18 cellular contexts compared by ENCODE assay signal in the genomic region with DNA sequence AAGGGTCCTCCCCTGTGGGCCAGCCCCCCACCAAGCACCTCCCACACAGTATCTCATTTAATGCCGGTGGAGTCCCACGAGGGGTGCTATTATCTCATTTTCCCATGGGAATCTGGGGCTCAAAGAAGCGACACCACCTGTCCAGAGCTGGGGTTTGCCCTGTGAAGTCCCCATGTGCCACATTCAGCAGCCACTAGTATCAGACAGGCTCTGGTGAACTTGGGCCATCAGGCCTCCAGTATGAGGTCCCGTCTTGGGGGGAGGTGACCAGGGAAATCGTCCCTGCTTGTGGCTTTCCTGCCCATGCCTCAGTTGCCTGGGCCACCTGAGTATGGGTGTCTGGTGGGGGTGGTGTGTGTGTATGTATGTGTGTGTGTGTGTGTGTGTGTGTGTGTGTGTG.
A peak's percentile ranks its signal among the peaks of the same experiment; 100 is the strongest.
DNase-seq lines count a peak whose midpoint lies in the region; ATAC-seq, FAIRE-seq and TF ChIP-seq lines count a peak whose summit lies in the region.
"Had no signal": no experiment of that assay in that cellular context is flagged by ENCODE, and none has a peak within 500 bp of the region (broad histone marks: within the 10 kb centered on the region; RNA-seq: fewer than 3 reads in every experiment).

No MANE protein-coding gene starts in this region.

- H2BK5ac ChIP-seq in neuronal stem cell (ENCODE audit: low read length) = no peak overlapping the region

- H3K27ac ChIP-seq in Karpas-422 (ENCODE audit: low read length) (no peak overlapping the region), neuronal stem cell (replicated peaks; ENCODE audit: low read length) (no peak overlapping the region), caudate nucleus (ENCODE audit: low read depth, low read length) (no peak overlapping the region)

- no peak for TF ChIP-seq POLR2A in GM12892 (IDR thresholded peaks at IDR 0.05; ENCODE audit: low read depth, low read length)

- H2BK120ac ChIP-seq in neuronal stem cell (ENCODE audit: low read depth, low read length) = no peak overlapping the region

- no peaks in the 10 kb centered on the region for H3K9me3 ChIP-seq in Karpas-422 (ENCODE audit: low read length)
- peaks cover 0 to 4% of the 10 kb centered on the region in 2 donors for H3K9me3 ChIP-seq in neuronal stem cell (replicated peaks in 1 of 2; ENCODE audit: control insufficient read depth in 2 of 2, insufficient read depth in 1 of 2, low read depth in 1 of 2, low read length in 2 of 2)
- H3K9me3 ChIP-seq: BE2C, MG63 had no signal

- no peaks in the 10 kb centered on the region for H4K20me1 ChIP-seq in Karpas-422 (ENCODE audit: insufficient read depth, low read depth, low read length)

- no peak overlapping the region for H2AFZ ChIP-seq in Karpas-422 (ENCODE audit: low read length)
- no peak overlapping the region for H2AFZ ChIP-seq in neuronal stem cell (ENCODE audit: low read length)

- H3K36me3 ChIP-seq in Karpas-422 (ENCODE audit: insufficient read depth, low read length) (no peaks in the 10 kb centered on the region), neuronal stem cell (replicated peaks in 1 of 2; ENCODE audit: control insufficient read depth in 2 of 2, insufficient read depth in 2 of 2, low read length in 2 of 2) (peaks cover 4 to 31% of the 10 kb centered on the region in 2 donors)
- H3K36me3 ChIP-seq: BE2C had no signal

- H3K9me2 ChIP-seq in Karpas-422 (replicated peaks; ENCODE audit: insufficient read depth, low read length) = no peaks in the 10 kb centered on the region

- no peak overlapping the region for H3K9ac ChIP-seq in Karpas-422 (ENCODE audit: low read length)
- H3K9ac ChIP-seq in neuronal stem cell (ENCODE audit: low read depth, low read length, poor library complexity) = no peak overlapping the region

- no peaks in the 10 kb centered on the region for H3K79me2 ChIP-seq in Karpas-422 (ENCODE audit: low read length)

- no peak overlapping the region for H3K18ac ChIP-seq in neuronal stem cell (ENCODE audit: low read length)

- no CpG with 5 or more reads among the region's 5 CpGs for WGBS in neuronal stem cell (ENCODE audit: extremely low coverage in 2 of 2, insufficient read length in 2 of 2, insufficient replicate concordance in 1 of 2), 2 donors

- H3K27me3 ChIP-seq in Karpas-422 (ENCODE audit: low read length) (no peaks in the 10 kb centered on the region), neuronal stem cell (ENCODE audit: control insufficient read depth in 3 of 3, insufficient read depth in 3 of 3, low read depth in 1 of 3, low read length in 3 of 3) (no peaks in the 10 kb centered on the region)
- H3K27me3 ChIP-seq: BE2C, MG63 had no signal

- no peak overlapping the region for H2BK15ac ChIP-seq in neuronal stem cell (ENCODE audit: low read length)

- no peak overlapping the region for H3K23ac ChIP-seq in neuronal stem cell (ENCODE audit: low read depth, low read length, poor library complexity)

- H4K91ac ChIP-seq in neuronal stem cell (ENCODE audit: low read depth, low read length, poor library complexity) = no peak overlapping the region

- peak; percentile 63 for FAIRE-seq in GM12892 (lab: Jason Lieb, UNC)

- H2AK5ac ChIP-seq in neuronal stem cell (ENCODE audit: low read depth, low read length) = peak overlapping the region; percentile 37

- ATAC-seq in HG02885 (IDR thresholded peaks at IDR 0.05; ENCODE audit: poor library complexity, unreplicated experiment) = no peak

- H4K8ac ChIP-seq in neuronal stem cell (ENCODE audit: low read depth, low read length) = no peak overlapping the region

- no peak overlapping the region for H3K14ac ChIP-seq in neuronal stem cell (ENCODE audit: low read length)

- H3K79me1 ChIP-seq in neuronal stem cell (ENCODE audit: low read depth, low read length) = peaks cover 2% of the 10 kb centered on the region

- H3K4me1 ChIP-seq in Karpas-422 (ENCODE audit: low read length) (peaks cover 21% of the 10 kb centered on the region), neuronal stem cell (ENCODE audit: control insufficient read depth in 2 of 2, insufficient read depth in 1 of 2, low read depth in 1 of 2, low read length in 2 of 2) (no peaks in the 10 kb centered on the region)

- no peak overlapping the region for H3K4ac ChIP-seq in neuronal stem cell (ENCODE audit: low read length)

- DNase-seq in GM12892 (ENCODE audit: insufficient read length) (no peak), Karpas-422 (peak; percentile 48), iPS-NIHi11 (ENCODE audit: low spot score) (peak; percentile 2), neuronal stem cell (ENCODE audit: low spot score) (no peak), caudate nucleus (lab: John Stamatoyannopoulos, UW) (no peak), GM19238 (ENCODE audit: insufficient read length, low spot score) (no peak), kidney tubule cell (ENCODE audit: low spot score) (no peak)
- DNase-seq: BE2C; CD4-positive, alpha-beta T cell; COR-L47; DMS 273 treated with DMSO at 0.1 percent for 48 hours; DND-41; Kasumi-1; MG63; NCI-H1417; NCI-H446; Right ventricle myocardium superior had no signal

- H3K4me3 ChIP-seq in Karpas-422 (ENCODE audit: low read length) = no peak overlapping the region
- H3K4me3 ChIP-seq in neuronal stem cell (ENCODE audit: low read length in 2 of 2) = no peak overlapping the region
- H3K4me3 ChIP-seq: MG63 had no signal

- H2BK12ac ChIP-seq in neuronal stem cell (ENCODE audit: low read length) = no peak overlapping the region

- H3K4me2 ChIP-seq in Karpas-422 (ENCODE audit: low read depth, low read length, poor library complexity, severe bottlenecking) (no peak overlapping the region), neuronal stem cell (ENCODE audit: insufficient read depth, low read length, poor library complexity, severe bottlenecking) (no peak overlapping the region)

Comparison
In these comparisons a context has a peak if more than half of its experiments do, and no peak if none do; other contexts are left out.
1. DNase-seq: peak in Karpas-422 (single experiment) and iPS-NIHi11 (single experiment); none in GM12892 (single experiment), neuronal stem cell (single experiment), caudate nucleus (0 of 61), GM19238 (single experiment) and kidney tubule cell (single experiment).